8 cellular contexts compared by ENCODE assay signal in genomic region chrX:19373034-19373891, GRCh38. TPM values are rescaled to one million over a fixed set of nuclear protein-coding genes. Genes with fewer than 3 reads are reported as not detected.
DNase-seq lines count a peak whose midpoint lies in the region; ATAC-seq and TF ChIP-seq lines count a peak whose summit lies in the region.

No MANE protein-coding gene starts in this region.

- in situ Hi-C loops in astrocyte of the cerebellum (cut with HindIII; ENCODE audit: low sequenced_read_pairs), result no loop called here

- peaks cover 15% of the 10 kb centered on the region for H3K27me3 Mint-ChIP-seq in activated naive CD4-positive, alpha-beta T cell treated with anti-CD3 and anti-CD28 coated beads, Interleukin-2, amount 10 ng/mL, durations not matched to agents 7 days and 5 days

- H3K36me3 Mint-ChIP-seq in activated naive CD4-positive, alpha-beta T cell treated with anti-CD3 and anti-CD28 coated beads, Interleukin-2, amount 10 ng/mL, durations not matched to agents 7 days and 5 days, result no peaks in the 10 kb centered on the region

- no peak overlapping the region for H3K27ac Mint-ChIP-seq in activated naive CD4-positive, alpha-beta T cell treated with anti-CD3 and anti-CD28 coated beads, Interleukin-2, amount 10 ng/mL, durations not matched to agents 7 days and 5 days

- H3K27me3 ChIP-seq in tibial nerve, result no peaks in the 10 kb centered on the region

- no peak for ATAC-seq in HG02938 (IDR thresholded peaks at IDR 0.05; ENCODE audit: unreplicated experiment)

- H3K27ac ChIP-seq in tibial nerve, result no peak overlapping the region

- TF ChIP-seq EP300 in tibial nerve (IDR thresholded peaks at IDR 0.05), result no peak

- H3K4me1 Mint-ChIP-seq in activated naive CD4-positive, alpha-beta T cell treated with anti-CD3 and anti-CD28 coated beads, Interleukin-2, amount 10 ng/mL, durations not matched to agents 7 days and 5 days, result peaks cover 8% of the 10 kb centered on the region

- TF ChIP-seq CTCF in astrocyte of the cerebellum (IDR thresholded peaks at IDR 0.05; ENCODE audit: low read depth, low read length, missing control alignments) (no peak), tibial nerve (IDR thresholded peaks at IDR 0.05) (no peak)

- H3K4me3 ChIP-seq in astrocyte of the cerebellum (ENCODE audit: low read depth, low read length), result peak overlapping the region; percentile 37
- peak overlapping the region in 3 of 4 donors; percentile 28 to 48 (median 34) for H3K4me3 ChIP-seq in tibial nerve

- peaks cover 0 to 9% (median 0%) of the 10 kb centered on the region in 4 donors for H3K4me1 ChIP-seq in tibial nerve

- no peaks in the 10 kb centered on the region for H3K9me3 ChIP-seq in tibial nerve

- no peaks in the 10 kb centered on the region for H3K9me3 Mint-ChIP-seq in activated naive CD4-positive, alpha-beta T cell treated with anti-CD3 and anti-CD28 coated beads, Interleukin-2, amount 10 ng/mL, durations not matched to agents 7 days and 5 days

- no peaks in the 10 kb centered on the region for H3K36me3 ChIP-seq in tibial nerve

- TF ChIP-seq POLR2A in tibial nerve (IDR thresholded peaks at IDR 0.05), result no peak

- no peak overlapping the region for H3K4me3 Mint-ChIP-seq in activated naive CD4-positive, alpha-beta T cell treated with anti-CD3 and anti-CD28 coated beads, Interleukin-2, amount 10 ng/mL, durations not matched to agents 7 days and 5 days

- CTCF ChIA-PET in activated naive CD4-positive, alpha-beta T cell treated with anti-CD3 and anti-CD28 coated beads, Interleukin-2, amount 10 ng/mL, durations not matched to agents 7 days and 5 days (lab: Charles Lee), result interaction anchor here (0.6 to 2.0 kb wide), 3 partner anchors 158 to 285 kb away, joined by 3 to 5 read pairs (median 4); no protein-coding TSS in a partner anchor

- DNase-seq in activated naive CD4-positive, alpha-beta T cell treated with anti-CD3 and anti-CD28 coated beads, Interleukin-2, amount 10 ng/mL, durations not matched to agents 7 days and 5 days, result peak; percentile 19
- DNase-seq in activated naive CD4-positive, alpha-beta T cell treated with Interleukin-2 at 50 U/mL for 16 hours, result no peak
- DNase-seq in astrocyte of the cerebellum (ENCODE audit: low read depth) (no peak), mesenteric fat pad (ENCODE audit: low spot score) (peak; percentile 88), tibial nerve (ENCODE audit: low spot score in 2 of 2) (no peak), UCSD-AML1 (lab: John Stamatoyannopoulos, UW; ENCODE audit: unreplicated experiment) (no peak), NCI-H1436 (lab: John Stamatoyannopoulos, UW) (no peak)

- WGBS in tibial nerve, 2 donors, result 36 to 51% methylated on average over 10 to 25 of the region's 25 CpGs

RNA-seq across cellular contexts. Expression of gene PDHA1, which starts 29.5 kb away (rescaled TPM):
- total RNA-seq in mesenteric fat pad, result 177 TPM
- total RNA-seq in tibial nerve, result 10 to 100 TPM; 45.6 to 99.6 (median 72.2) TPM

Comparison
In these comparisons a context has a peak if more than half of its experiments do, and no peak if none do; other contexts are left out.
1. DNase-seq: peak in activated naive CD4-positive, alpha-beta T cell treated with anti-CD3 and anti-CD28 coated beads, Interleukin-2, amount 10 ng/mL, durations not matched to agents 7 days and 5 days (single experiment) and mesenteric fat pad (single experiment); none in activated naive CD4-positive, alpha-beta T cell treated with Interleukin-2 at 50 U/mL for 16 hours (single experiment), astrocyte of the cerebellum (single experiment), tibial nerve (0 of 2), UCSD-AML1 (single experiment) and NCI-H1436 (single experiment).